In the genomic region with DNA sequence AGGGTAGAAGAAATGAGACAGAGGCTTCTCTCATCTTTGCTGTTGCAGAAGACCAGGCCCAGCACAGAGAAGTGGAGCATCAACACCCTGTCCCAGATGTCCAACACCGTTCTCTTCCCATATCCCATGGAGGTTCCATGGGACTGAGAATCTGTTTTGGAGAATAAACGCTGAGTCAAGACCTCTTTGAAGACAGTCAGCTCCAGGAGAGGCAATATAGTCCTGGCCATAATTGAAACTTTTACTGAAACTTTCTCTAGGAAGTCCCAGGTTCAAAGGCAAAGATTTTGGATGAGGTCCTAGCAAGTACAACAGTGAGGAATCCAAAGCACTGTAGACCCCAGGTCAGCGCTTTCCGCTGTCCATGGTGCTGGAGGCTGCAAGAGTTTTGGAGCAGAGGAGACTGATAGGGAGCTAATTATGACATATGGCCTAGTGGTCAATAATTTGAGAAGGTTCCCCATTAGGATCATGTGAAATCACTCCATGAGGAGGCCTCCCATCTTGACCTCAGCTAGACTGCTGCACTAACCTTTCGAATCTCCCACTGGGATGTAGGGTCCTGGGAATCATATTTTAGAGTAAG, we compare ENCODE assay signal across 12 cellular contexts. TPM values are rescaled to one million over a fixed set of nuclear protein-coding genes. Genes with fewer than 3 reads are reported as not detected.
DNase-seq lines count a peak whose midpoint lies in the region; ATAC-seq and TF ChIP-seq lines count a peak whose summit lies in the region.
"Had no signal": no experiment of that assay in that cellular context is flagged by ENCODE, and none has a peak within 500 bp of the region (broad histone marks: within the 10 kb centered on the region; RNA-seq: fewer than 3 reads in every experiment).

No MANE protein-coding gene starts in this region.

- H3K27me3 Mint-ChIP-seq in WTC11 (ENCODE audit: low read depth) = peaks cover 65% of the 10 kb centered on the region

- DNase-seq in EH (ENCODE audit: low read depth) (peak; percentile 55), HuH-7 (ENCODE audit: low spot score) (peak; percentile 74), WTC11 (ENCODE audit: low spot score) (peak; percentile 82), iPS-NIHi11 (ENCODE audit: low spot score) (peak; percentile 82), amniotic stem cell (lab: John Stamatoyannopoulos, UW) (no peak), Right ventricle myocardium inferior (ENCODE audit: missing footprints) (no peak)
- no peak for DNase-seq in activated CD4-positive, CD25-positive, alpha-beta regulatory T cell treated with anti-CD3 and anti-CD28 coated beads, Interleukin-2, amount 50 U/mL, for 72 hours
- DNase-seq: NCI-H2081 had no signal

- H3K36me3 Mint-ChIP-seq in WTC11 = no peaks in the 10 kb centered on the region
- H3K36me3 Mint-ChIP-seq: brain had no signal

- intact Hi-C loops in Right ventricle myocardium inferior (cut with DNase I) = loop anchor here (5.0 kb wide), 1 partner anchor 118 kb away; no protein-coding TSS in a partner anchor

- H3K4me3 Mint-ChIP-seq in WTC11 = no peak overlapping the region
- H3K4me3 Mint-ChIP-seq: natural killer cell treated with Interleukin-12 subunit alpha and Interleukin-12 subunit beta and Interleukin-15 and Interleukin-18, amount 100 ng/mL, for 72 hours had no signal

- TF ChIP-seq CTCF in WTC11 (IDR thresholded peaks at IDR 0.05) = no peak

- POLR2A ChIA-PET in WTC11 (lab: Charles Lee) = no interaction called here

- peaks cover 5% of the 10 kb centered on the region; the same call in 1 of the 2 replicates for H3K4me1 Mint-ChIP-seq in WTC11

- peak; percentile 36 for ATAC-seq in WTC11
- ATAC-seq in HG03432 (IDR thresholded peaks at IDR 0.05; ENCODE audit: unreplicated experiment) = no peak
- ATAC-seq in Right ventricle myocardium inferior = no peak
- ATAC-seq: natural killer cell treated with Interleukin-12 subunit alpha and Interleukin-12 subunit beta and Interleukin-15 and Interleukin-18, amount 100 ng/mL, for 72 hours had no signal

- H3K27ac Mint-ChIP-seq in WTC11 = no peak overlapping the region
- H3K27ac Mint-ChIP-seq: natural killer cell treated with Interleukin-12 subunit alpha and Interleukin-12 subunit beta and Interleukin-15 and Interleukin-18, amount 100 ng/mL, for 72 hours had no signal

- H3K9me3 Mint-ChIP-seq in WTC11 = no peaks in the 10 kb centered on the region
- H3K9me3 Mint-ChIP-seq: natural killer cell treated with Interleukin-12 subunit alpha and Interleukin-12 subunit beta and Interleukin-15 and Interleukin-18, amount 100 ng/mL, for 72 hours had no signal

- CTCF ChIA-PET in WTC11 (lab: Charles Lee) = interaction anchor here (1.0 to 1.5 kb wide), 4 partner anchors 10 to 104 kb away, joined by 4 to 5 read pairs (median 5); no protein-coding TSS in a partner anchor

TF ChIP-seq in WTC11, 78 proteins besides CTCF, POLR2A, EP300 and RAD21 (continues in another document):
- TF ChIP-seq, protein P1, sequence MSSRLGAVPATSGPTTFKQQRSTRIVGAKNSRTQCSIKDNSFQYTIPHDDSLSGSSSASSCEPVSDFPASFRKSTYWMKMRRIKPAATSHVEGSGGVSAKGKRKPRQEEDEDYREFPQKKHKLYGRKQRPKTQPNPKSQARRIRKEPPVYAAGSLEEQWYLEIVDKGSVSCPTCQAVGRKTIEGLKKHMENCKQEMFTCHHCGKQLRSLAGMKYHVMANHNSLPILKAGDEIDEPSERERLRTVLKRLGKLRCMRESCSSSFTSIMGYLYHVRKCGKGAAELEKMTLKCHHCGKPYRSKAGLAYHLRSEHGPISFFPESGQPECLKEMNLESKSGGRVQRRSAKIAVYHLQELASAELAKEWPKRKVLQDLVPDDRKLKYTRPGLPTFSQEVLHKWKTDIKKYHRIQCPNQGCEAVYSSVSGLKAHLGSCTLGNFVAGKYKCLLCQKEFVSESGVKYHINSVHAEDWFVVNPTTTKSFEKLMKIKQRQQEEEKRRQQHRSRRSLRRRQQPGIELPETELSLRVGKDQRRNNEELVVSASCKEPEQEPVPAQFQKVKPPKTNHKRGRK (CRISPR knock-in tag; IDR thresholded peaks at IDR 0.05; ENCODE audit: borderline replicate concordance) = 0 out of 2 replicates have a peak, but pooled peaks have one; percentile 24
- TF ChIP-seq FOXK1 (CRISPR knock-in tag; IDR thresholded peaks at IDR 0.05) (0 out of 2 replicates have a peak, but pooled peaks have one; percentile 30), ZNF396 (CRISPR knock-in tag; IDR thresholded peaks at IDR 0.05; ENCODE audit: borderline replicate concordance) (no peak), TP53 (CRISPR knock-in tag; IDR thresholded peaks at IDR 0.05) (0 out of 2 replicates have a peak, but pooled peaks have one; percentile 29), TCF7 (CRISPR knock-in tag; IDR thresholded peaks at IDR 0.05; ENCODE audit: low read depth) (no peak), GABPB1 (CRISPR knock-in tag; IDR thresholded peaks at IDR 0.05) (no peak), RORB (CRISPR knock-in tag; IDR thresholded peaks at IDR 0.05) (no peak), ATF1 (CRISPR knock-in tag; IDR thresholded peaks at IDR 0.05) (0 out of 2 replicates have a peak, but pooled peaks have one; percentile 55), OVOL2 (CRISPR knock-in tag; IDR thresholded peaks at IDR 0.05; ENCODE audit: borderline replicate concordance) (no peak), CREM (CRISPR knock-in tag; IDR thresholded peaks at IDR 0.05) (peak; percentile 55; the same call in 1 of the 2 replicates), NFE2L1 (CRISPR knock-in tag; IDR thresholded peaks at IDR 0.05) (0 out of 2 replicates have a peak, but pooled peaks have one; percentile 52), ZNF232 (CRISPR knock-in tag; IDR thresholded peaks at IDR 0.05) (peak; percentile 69; the same call in 1 of the 2 replicates)
- TF ChIP-seq, protein P2, sequence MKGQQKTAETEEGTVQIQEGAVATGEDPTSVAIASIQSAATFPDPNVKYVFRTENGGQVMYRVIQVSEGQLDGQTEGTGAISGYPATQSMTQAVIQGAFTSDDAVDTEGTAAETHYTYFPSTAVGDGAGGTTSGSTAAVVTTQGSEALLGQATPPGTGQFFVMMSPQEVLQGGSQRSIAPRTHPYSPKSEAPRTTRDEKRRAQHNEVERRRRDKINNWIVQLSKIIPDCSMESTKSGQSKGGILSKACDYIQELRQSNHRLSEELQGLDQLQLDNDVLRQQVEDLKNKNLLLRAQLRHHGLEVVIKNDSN (CRISPR knock-in tag; IDR thresholded peaks at IDR 0.05) = peak; percentile 57; the same call in 1 of the 2 replicates
- TF ChIP-seq, protein P3, sequence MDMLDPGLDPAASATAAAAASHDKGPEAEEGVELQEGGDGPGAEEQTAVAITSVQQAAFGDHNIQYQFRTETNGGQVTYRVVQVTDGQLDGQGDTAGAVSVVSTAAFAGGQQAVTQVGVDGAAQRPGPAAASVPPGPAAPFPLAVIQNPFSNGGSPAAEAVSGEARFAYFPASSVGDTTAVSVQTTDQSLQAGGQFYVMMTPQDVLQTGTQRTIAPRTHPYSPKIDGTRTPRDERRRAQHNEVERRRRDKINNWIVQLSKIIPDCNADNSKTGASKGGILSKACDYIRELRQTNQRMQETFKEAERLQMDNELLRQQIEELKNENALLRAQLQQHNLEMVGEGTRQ (CRISPR knock-in tag; IDR thresholded peaks at IDR 0.05) = no peak
- TF ChIP-seq, protein P4, sequence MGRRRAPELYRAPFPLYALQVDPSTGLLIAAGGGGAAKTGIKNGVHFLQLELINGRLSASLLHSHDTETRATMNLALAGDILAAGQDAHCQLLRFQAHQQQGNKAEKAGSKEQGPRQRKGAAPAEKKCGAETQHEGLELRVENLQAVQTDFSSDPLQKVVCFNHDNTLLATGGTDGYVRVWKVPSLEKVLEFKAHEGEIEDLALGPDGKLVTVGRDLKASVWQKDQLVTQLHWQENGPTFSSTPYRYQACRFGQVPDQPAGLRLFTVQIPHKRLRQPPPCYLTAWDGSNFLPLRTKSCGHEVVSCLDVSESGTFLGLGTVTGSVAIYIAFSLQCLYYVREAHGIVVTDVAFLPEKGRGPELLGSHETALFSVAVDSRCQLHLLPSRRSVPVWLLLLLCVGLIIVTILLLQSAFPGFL (CRISPR knock-in tag; IDR thresholded peaks at IDR 0.05; ENCODE audit: borderline replicate concordance) = no peak
- TF ChIP-seq, protein P5, sequence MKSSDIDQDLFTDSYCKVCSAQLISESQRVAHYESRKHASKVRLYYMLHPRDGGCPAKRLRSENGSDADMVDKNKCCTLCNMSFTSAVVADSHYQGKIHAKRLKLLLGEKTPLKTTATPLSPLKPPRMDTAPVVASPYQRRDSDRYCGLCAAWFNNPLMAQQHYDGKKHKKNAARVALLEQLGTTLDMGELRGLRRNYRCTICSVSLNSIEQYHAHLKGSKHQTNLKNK (CRISPR knock-in tag; IDR thresholded peaks at IDR 0.05) = no peak
- TF ChIP-seq, protein P6, sequence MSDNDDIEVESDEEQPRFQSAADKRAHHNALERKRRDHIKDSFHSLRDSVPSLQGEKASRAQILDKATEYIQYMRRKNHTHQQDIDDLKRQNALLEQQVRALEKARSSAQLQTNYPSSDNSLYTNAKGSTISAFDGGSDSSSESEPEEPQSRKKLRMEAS (CRISPR knock-in tag; IDR thresholded peaks at IDR 0.05) = peak; percentile 64; the same call in 1 of the 2 replicates
- TF ChIP-seq, protein P7, sequence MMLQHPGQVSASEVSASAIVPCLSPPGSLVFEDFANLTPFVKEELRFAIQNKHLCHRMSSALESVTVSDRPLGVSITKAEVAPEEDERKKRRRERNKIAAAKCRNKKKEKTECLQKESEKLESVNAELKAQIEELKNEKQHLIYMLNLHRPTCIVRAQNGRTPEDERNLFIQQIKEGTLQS (CRISPR knock-in tag; conservative IDR thresholded peaks at IDR 0.05) = no peak

RNA-seq across cellular contexts. Expression of a gene that starts 36.0 kb away (rescaled TPM):
- 8.2 to 13.5 TPM (median 10.7 TPM) in 3 replicates for total RNA-seq in WTC11 (2021)
- total RNA-seq in Right ventricle myocardium inferior = 5.4 TPM

RNA-seq across cellular contexts. Expression of a gene that starts 45.7 kb away (rescaled TPM):
- total RNA-seq in WTC11 (2021) (80.1 to 87.0 TPM (median 85.3 TPM) in 3 replicates), Right ventricle myocardium inferior (54.9 TPM)

RNA-seq across cellular contexts. Expression of a gene that starts 45.8 kb away (rescaled TPM):
- 0.09 to 0.39 TPM (median 0.30 TPM) in 3 replicates for total RNA-seq in WTC11 (2021)
- total RNA-seq in Right ventricle myocardium inferior = 0.30 TPM
- total RNA-seq: glomerular endothelial cell had no signal

RNA-seq across cellular contexts. Expression of a gene that starts 52.6 kb away (rescaled TPM):
- total RNA-seq in WTC11 (2021) (0.15 to 0.18 TPM in 2 of 3 replicates, not detected in the other), Right ventricle myocardium inferior (0.27 TPM)
- total RNA-seq: glomerular endothelial cell had no signal

RNA-seq across cellular contexts. Expression of a gene that starts 55.4 kb away (rescaled TPM):
- total RNA-seq in WTC11 (2021) = 50.8 to 54.1 TPM (median 51.6 TPM) in 3 replicates
- 27.0 TPM for total RNA-seq in Right ventricle myocardium inferior

Comparison
In these comparisons a context has a peak if more than half of its experiments do, and no peak if none do; other contexts are left out.
1. DNase-seq: peak in EH (single experiment), HuH-7 (single experiment), WTC11 (single experiment) and iPS-NIHi11 (single experiment); none in amniotic stem cell (single experiment), Right ventricle myocardium inferior (single experiment) and activated CD4-positive, CD25-positive, alpha-beta regulatory T cell treated with anti-CD3 and anti-CD28 coated beads, Interleukin-2, amount 50 U/mL, for 72 hours (single experiment).